ENCODE assay signal across 8 cellular contexts in genomic region chr3:128383316-128384235, GRCh38.
DNase-seq lines count a peak whose midpoint lies in the region; ATAC-seq and TF ChIP-seq lines count a peak whose summit lies in the region.

No MANE protein-coding gene starts in this region.

- no peak overlapping the region for H3K4me3 Mint-ChIP-seq in stimulated activated memory B cell treated with anti-CD40 and anti-IgM and Interleukin-4, amounts not matched to agents 10 μg/mL and 1 μg/mL and 100 μg/mL, for 72 hours
- H3K4me3 Mint-ChIP-seq in CD8-positive, alpha-beta memory T cell = no peak overlapping the region

- peaks cover 33% of the 10 kb centered on the region for H3K36me3 Mint-ChIP-seq in stimulated activated memory B cell treated with anti-CD40 and anti-IgM and Interleukin-4, amounts not matched to agents 10 μg/mL and 1 μg/mL and 100 μg/mL, for 72 hours
- peaks cover 0 to 8% (median 4%) of the 10 kb centered on the region in 3 donors for H3K36me3 Mint-ChIP-seq in CD8-positive, alpha-beta memory T cell

- no peaks in the 10 kb centered on the region for H3K36me3 ChIP-seq in cardiac muscle cell
- H3K36me3 ChIP-seq in CD8-positive, alpha-beta memory T cell (ENCODE audit: insufficient read depth, low read length) = no peaks in the 10 kb centered on the region

- DNase-seq in EL (peak; percentile 76), NAMALWA (ENCODE audit: low spot score) (peak; percentile 37), activated T-cell treated with anti-CD3 and anti-CD28 coated beads for 24 hours (ENCODE audit: low read depth) (peak; percentile 13), cardiac muscle cell (ENCODE audit: low read depth in 1 of 2, low spot score in 1 of 2) (peak; percentile 47 to 91), SIG-M5 (lab: John Stamatoyannopoulos, UW) (no peak)
- peak; percentile 43 to 50 for DNase-seq in stimulated activated CD4-positive, alpha-beta T cell treated with anti-CD3 and anti-CD28 coated beads, Interleukin-1b, Interleukin-23, amount 100 ng/mL, for 4 hours (ENCODE audit: low read depth in 2 of 2)
- no peak for DNase-seq in CD8-positive, alpha-beta memory T cell

- no peak for ATAC-seq in stimulated activated memory B cell treated with anti-CD40 and anti-IgM and Interleukin-4, amounts not matched to agents 10 μg/mL and 1 μg/mL and 100 μg/mL, for 72 hours

- H3K4me1 ChIP-seq in cardiac muscle cell (ENCODE audit: low read depth) = peaks cover 32% of the 10 kb centered on the region
- no peaks in the 10 kb centered on the region for H3K4me1 ChIP-seq in CD8-positive, alpha-beta memory T cell (ENCODE audit: insufficient read depth, low read length)

- H3K4me3 ChIP-seq in cardiac muscle cell = no peak overlapping the region
- no peak overlapping the region for H3K4me3 ChIP-seq in CD8-positive, alpha-beta memory T cell (ENCODE audit: low read length)

- POLR2A ChIA-PET in CD8-positive, alpha-beta memory T cell (lab: Charles Lee) = no interaction called here

- H3K4me1 Mint-ChIP-seq in stimulated activated memory B cell treated with anti-CD40 and anti-IgM and Interleukin-4, amounts not matched to agents 10 μg/mL and 1 μg/mL and 100 μg/mL, for 72 hours = peaks cover 8% of the 10 kb centered on the region
- peaks cover 3 to 10% (median 6%) of the 10 kb centered on the region in 3 donors for H3K4me1 Mint-ChIP-seq in CD8-positive, alpha-beta memory T cell

- H3K27me3 Mint-ChIP-seq in stimulated activated memory B cell treated with anti-CD40 and anti-IgM and Interleukin-4, amounts not matched to agents 10 μg/mL and 1 μg/mL and 100 μg/mL, for 72 hours = no peaks in the 10 kb centered on the region
- no peaks in the 10 kb centered on the region for H3K27me3 Mint-ChIP-seq in CD8-positive, alpha-beta memory T cell

- CTCF ChIA-PET in CD8-positive, alpha-beta memory T cell (lab: Charles Lee) = no interaction called here

- no peaks in the 10 kb centered on the region for H3K27me3 ChIP-seq in cardiac muscle cell
- no peaks in the 10 kb centered on the region for H3K27me3 ChIP-seq in CD8-positive, alpha-beta memory T cell (ENCODE audit: insufficient read depth, low read length, poor library complexity, severe bottlenecking)

- no peaks in the 10 kb centered on the region for H3K9me3 ChIP-seq in cardiac muscle cell (ENCODE audit: low read depth)
- H3K9me3 ChIP-seq in CD8-positive, alpha-beta memory T cell (ENCODE audit: low read length) = no peaks in the 10 kb centered on the region

- no peak for TF ChIP-seq CTCF in cardiac muscle cell (IDR thresholded peaks at IDR 0.05; ENCODE audit: low read depth, low read length)

- H3K27ac Mint-ChIP-seq in stimulated activated memory B cell treated with anti-CD40 and anti-IgM and Interleukin-4, amounts not matched to agents 10 μg/mL and 1 μg/mL and 100 μg/mL, for 72 hours = no peak overlapping the region
- peak overlapping the region in 1 of 8 donors; percentile 10 for H3K27ac Mint-ChIP-seq in CD8-positive, alpha-beta memory T cell

- H3K27ac ChIP-seq in cardiac muscle cell = peak overlapping the region; percentile 76
- no peak overlapping the region for H3K27ac ChIP-seq in CD8-positive, alpha-beta memory T cell (ENCODE audit: low read depth, low read length)

- H3K9me3 Mint-ChIP-seq in stimulated activated memory B cell treated with anti-CD40 and anti-IgM and Interleukin-4, amounts not matched to agents 10 μg/mL and 1 μg/mL and 100 μg/mL, for 72 hours = no peaks in the 10 kb centered on the region
- no peaks in the 10 kb centered on the region for H3K9me3 Mint-ChIP-seq in CD8-positive, alpha-beta memory T cell

Comparison
In these comparisons a context has a peak if more than half of its experiments do, and no peak if none do; other contexts are left out.
1. DNase-seq: peak in EL (single experiment), NAMALWA (single experiment), activated T-cell treated with anti-CD3 and anti-CD28 coated beads for 24 hours (single experiment), cardiac muscle cell (2 of 2) and stimulated activated CD4-positive, alpha-beta T cell treated with anti-CD3 and anti-CD28 coated beads, Interleukin-1b, Interleukin-23, amount 100 ng/mL, for 4 hours (2 of 2); none in SIG-M5 (single experiment) and CD8-positive, alpha-beta memory T cell (0 of 5).